ENCODE assay signal across 10 cellular contexts in genomic region chr1:183039985-183040447, GRCh38. TPM values are rescaled to one million over a fixed set of nuclear protein-coding genes. Genes with fewer than 3 reads are reported as not detected.
DNase-seq lines count a peak whose midpoint lies in the region; ATAC-seq and TF ChIP-seq lines count a peak whose summit lies in the region.
"Had no signal": no experiment of that assay in that cellular context is flagged by ENCODE, and none has a peak within 500 bp of the region (broad histone marks: within the 10 kb centered on the region; RNA-seq: fewer than 3 reads in every experiment).

No MANE protein-coding gene starts in this region.

- no peak for ATAC-seq in effector memory CD8-positive, alpha-beta T cell (replicated peaks)
- no peak for ATAC-seq in stimulated activated effector memory CD8-positive, alpha-beta T cell treated with anti-CD3 and anti-CD28 coated beads, Interleukin-12 subunit alpha, Interleukin-12 subunit beta, amount 100 ng/mL, for 72 hours

- no peak for TF ChIP-seq CTCF in osteoblast (IDR thresholded peaks at IDR 0.05; ENCODE audit: extremely low read depth, low read depth, low read length)

- H3K36me3 Mint-ChIP-seq in effector memory CD8-positive, alpha-beta T cell (ENCODE audit: insufficient read depth) = no peaks in the 10 kb centered on the region
- no peaks in the 10 kb centered on the region for H3K36me3 Mint-ChIP-seq in stimulated activated effector memory CD8-positive, alpha-beta T cell treated with anti-CD3 and anti-CD28 coated beads, Interleukin-12 subunit alpha, Interleukin-12 subunit beta, amount 100 ng/mL, for 72 hours

- no peaks in the 10 kb centered on the region for H3K4me1 Mint-ChIP-seq in effector memory CD8-positive, alpha-beta T cell (ENCODE audit: low read depth in 2 of 2)
- no peaks in the 10 kb centered on the region for H3K4me1 Mint-ChIP-seq in stimulated activated effector memory CD8-positive, alpha-beta T cell treated with anti-CD3 and anti-CD28 coated beads, Interleukin-12 subunit alpha, Interleukin-12 subunit beta, amount 100 ng/mL, for 72 hours

- peak overlapping the region; percentile 18 for H3K4me3 ChIP-seq in osteoblast (ENCODE audit: insufficient read depth, low read length)
- H3K4me3 ChIP-seq: GM23338 had no signal

- peak overlapping the region; percentile 96 for H3K27ac ChIP-seq in osteoblast (ENCODE audit: low read depth, low read length)

- peak overlapping the region; percentile 41 for H3K4me2 ChIP-seq in osteoblast (ENCODE audit: insufficient read depth, low read length)
- H3K4me2 ChIP-seq: GM23338 had no signal

- DNase-seq in EL = peak; percentile 88
- peak; percentile 78 for DNase-seq in NCI-H146 treated with DMSO at 0.1 percent for 48 hours (lab: John Stamatoyannopoulos, UW; ENCODE audit: unreplicated experiment)
- peak; percentile 35 for DNase-seq in cerebellar cortex (ENCODE audit: low spot score)
- DNase-seq in osteoblast (ENCODE audit: insufficient read length, low spot score, missing footprints) = no peak
- no peak for DNase-seq in RKO (ENCODE audit: low spot score)
- DNase-seq in effector memory CD8-positive, alpha-beta T cell = no peak
- DNase-seq in D341Med (ENCODE audit: low spot score) = no peak
- DNase-seq in stimulated activated effector memory CD8-positive, alpha-beta T cell treated with anti-CD3 and anti-CD28 coated beads, Interleukin-12 subunit alpha, Interleukin-12 subunit beta, amount 100 ng/mL, for 72 hours (ENCODE audit: low spot score in 2 of 2) = no peak

- H3K27me3 ChIP-seq in osteoblast (ENCODE audit: insufficient read depth, low read length) = no peaks in the 10 kb centered on the region

- peaks cover 46 to 69% of the 10 kb centered on the region in 2 donors for H3K27me3 Mint-ChIP-seq in effector memory CD8-positive, alpha-beta T cell

- no peak overlapping the region for H3K4me3 Mint-ChIP-seq in effector memory CD8-positive, alpha-beta T cell
- no peak overlapping the region for H3K4me3 Mint-ChIP-seq in stimulated activated effector memory CD8-positive, alpha-beta T cell treated with anti-CD3 and anti-CD28 coated beads, Interleukin-12 subunit alpha, Interleukin-12 subunit beta, amount 100 ng/mL, for 72 hours
- H3K4me3 Mint-ChIP-seq: activated T-helper 1 cell treated with anti-CD3 and anti-CD28 coated beads, Interleukin-12 subunit alpha, Interleukin-12 subunit beta, Interleukin-2, Interleukin-4 antibody, amounts not matched to agents 30 ng/mL and 10 ng/mL and 1 ng/mL, durations not matched to agents 14 hours and 24 hours and 36 hours; GM23338 had no signal

- H3K9me3 Mint-ChIP-seq in effector memory CD8-positive, alpha-beta T cell = no peaks in the 10 kb centered on the region
- no peaks in the 10 kb centered on the region for H3K9me3 Mint-ChIP-seq in stimulated activated effector memory CD8-positive, alpha-beta T cell treated with anti-CD3 and anti-CD28 coated beads, Interleukin-12 subunit alpha, Interleukin-12 subunit beta, amount 100 ng/mL, for 72 hours
- H3K9me3 Mint-ChIP-seq: activated T-helper 1 cell treated with anti-CD3 and anti-CD28 coated beads, Interleukin-12 subunit alpha, Interleukin-12 subunit beta, Interleukin-2, Interleukin-4 antibody, amounts not matched to agents 30 ng/mL and 10 ng/mL and 1 ng/mL, durations not matched to agents 14 hours and 24 hours and 36 hours; GM23338 had no signal

- H3K36me3 ChIP-seq in osteoblast (ENCODE audit: insufficient read depth, low read length) = peaks cover 16% of the 10 kb centered on the region

- H3K4me1 ChIP-seq in osteoblast (ENCODE audit: insufficient read depth, low read length) = peaks cover 62% of the 10 kb centered on the region

- H3K9me3 ChIP-seq in osteoblast (ENCODE audit: low read depth, low read length) = no peaks in the 10 kb centered on the region

- peaks cover 22% of the 10 kb centered on the region for H4K20me1 ChIP-seq in osteoblast (ENCODE audit: insufficient read depth, low read length)

- peaks cover 98% of the 10 kb centered on the region for H3K79me2 ChIP-seq in osteoblast (ENCODE audit: insufficient read depth, low read length)

- H3K27ac Mint-ChIP-seq in effector memory CD8-positive, alpha-beta T cell = no peak overlapping the region
- H3K27ac Mint-ChIP-seq in stimulated activated effector memory CD8-positive, alpha-beta T cell treated with anti-CD3 and anti-CD28 coated beads, Interleukin-12 subunit alpha, Interleukin-12 subunit beta, amount 100 ng/mL, for 72 hours = no peak overlapping the region
- H3K27ac Mint-ChIP-seq: activated T-helper 1 cell treated with anti-CD3 and anti-CD28 coated beads, Interleukin-12 subunit alpha, Interleukin-12 subunit beta, Interleukin-2, Interleukin-4 antibody, amounts not matched to agents 30 ng/mL and 10 ng/mL and 1 ng/mL, durations not matched to agents 14 hours and 24 hours and 36 hours; GM23338 had no signal

- H2AFZ ChIP-seq in osteoblast (ENCODE audit: low read length) = no peak overlapping the region
- H2AFZ ChIP-seq: GM23338 had no signal

RNA-seq across cellular contexts. Expression of gene LAMC1, which starts 16.8 kb away (rescaled TPM):
- 903 and 966 TPM in 2 replicates for total RNA-seq in osteoblast

Comparison
In these comparisons a context has a peak if more than half of its experiments do, and no peak if none do; other contexts are left out.
1. DNase-seq: peak in EL (single experiment), NCI-H146 treated with DMSO at 0.1 percent for 48 hours (single experiment) and cerebellar cortex (single experiment); none in osteoblast (single experiment), RKO (single experiment), effector memory CD8-positive, alpha-beta T cell (0 of 3), D341Med (single experiment) and stimulated activated effector memory CD8-positive, alpha-beta T cell treated with anti-CD3 and anti-CD28 coated beads, Interleukin-12 subunit alpha, Interleukin-12 subunit beta, amount 100 ng/mL, for 72 hours (0 of 2).